ENCODE assay signal across 16 cellular contexts in genomic region chr1:201902198-201902597, GRCh38. TPM values are rescaled to one million over a fixed set of nuclear protein-coding genes. Genes with fewer than 3 reads are reported as not detected.
DNase-seq lines count a peak whose midpoint lies in the region; ATAC-seq and TF ChIP-seq lines count a peak whose summit lies in the region.
"Had no signal": no experiment of that assay in that cellular context is flagged by ENCODE, and none has a peak within 500 bp of the region (broad histone marks: within the 10 kb centered on the region; RNA-seq: fewer than 3 reads in every experiment).

No MANE protein-coding gene starts in this region.

- H3K27me3 ChIP-seq in cardiac muscle cell (no peaks in the 10 kb centered on the region), aorta (ENCODE audit: control insufficient read depth in 1 of 2, insufficient read depth in 2 of 2, low read length in 1 of 2) (no peaks in the 10 kb centered on the region)

- DNase-seq in cardiac muscle cell (ENCODE audit: low read depth in 1 of 2, low spot score in 1 of 2) (peak in 1 of 2 donors; percentile 32), Right ventricle myocardium superior (no peak), dedifferentiated amniotic fluid mesenchymal stem cell (ENCODE audit: extremely low spot score) (peak; percentile 45), sciatic nerve (ENCODE audit: low spot score) (no peak), aorta (no peak), UCSD-AML1 (lab: John Stamatoyannopoulos, UW; ENCODE audit: unreplicated experiment) (no peak)
- DNase-seq: activated CD8-positive, alpha-beta memory T cell treated with anti-CD3 and anti-CD28 coated beads for 24 hours; naive B cell; NCI-H526 treated with DMSO at 0.1 percent for 48 hours; stimulated activated CD4-positive, alpha-beta T cell treated with anti-CD3 and anti-CD28 coated beads, Interleukin-15, amount 100 ng/mL, for 24 hours; WERI-Rb-1 had no signal

- intact Hi-C loops in Right ventricle myocardium superior (cut with DNase I) = no loop called here
- intact Hi-C loops in sciatic nerve (cut with DNase I) = no loop called here
- intact Hi-C loops in aorta (cut with DNase I) = no loop called here

- TF ChIP-seq CTCF in cardiac muscle cell (IDR thresholded peaks at IDR 0.05; ENCODE audit: low read depth, low read length) = no peak

- 46 to 54% methylated on average over 3 of the region's 3 CpGs for WGBS in aorta, 2 donors

- H3K27ac ChIP-seq in cardiac muscle cell (peak overlapping the region; percentile 99), aorta (ENCODE audit: low read depth in 1 of 2, low read length in 2 of 2) (peak overlapping the region; percentile 65 to 99)
- H3K27ac ChIP-seq: PC-9, WERI-Rb-1 had no signal

- peaks cover 17% of the 10 kb centered on the region for H3K36me3 ChIP-seq in cardiac muscle cell
- H3K36me3 ChIP-seq in aorta (ENCODE audit: control insufficient read depth in 1 of 2, insufficient read depth in 2 of 2, low read length in 1 of 2) = peaks cover 5 to 12% of the 10 kb centered on the region in 2 donors

- H3K4me1 ChIP-seq in cardiac muscle cell (ENCODE audit: low read depth) (peaks cover 40% of the 10 kb centered on the region), aorta (ENCODE audit: control insufficient read depth in 1 of 2, insufficient read depth in 2 of 2, low read length in 2 of 2) (peaks cover 7 to 9% of the 10 kb centered on the region in 2 donors)

- no peaks in the 10 kb centered on the region for H3K9me3 ChIP-seq in cardiac muscle cell (ENCODE audit: low read depth)
- H3K9me3 ChIP-seq in aorta (ENCODE audit: control insufficient read depth, low read length) = no peaks in the 10 kb centered on the region

- no peak overlapping the region for H3K4me3 ChIP-seq in cardiac muscle cell
- H3K4me3 ChIP-seq in aorta (ENCODE audit: low read length in 2 of 2) = no peak overlapping the region
- H3K4me3 ChIP-seq: PC-9 had no signal

- ATAC-seq in Right ventricle myocardium superior (ENCODE audit: poor library complexity) (no peak), sciatic nerve (peak; percentile 61), aorta (ENCODE audit: low FRiP score) (no peak), HG03175 (IDR thresholded peaks at IDR 0.05; ENCODE audit: unreplicated experiment) (no peak), HG02642 (IDR thresholded peaks at IDR 0.05; ENCODE audit: poor library complexity, unreplicated experiment) (no peak)
- ATAC-seq: HepG2 had no signal

RNA-seq across cellular contexts. Expression of gene SHISA4, which starts 13.5 kb away (rescaled TPM):
- 14.3 and 21.9 TPM in 2 replicates for total RNA-seq in cardiac muscle cell
- 22.8 and 24.3 TPM in 2 replicates for polyA plus RNA-seq in cardiac muscle cell
- total RNA-seq in Right ventricle myocardium superior = 162 TPM
- 37.7 TPM for total RNA-seq in sciatic nerve
- total RNA-seq in aorta = 10 to 100 TPM; 30.6 to 39.9 TPM
- polyA plus RNA-seq in aorta = 10 to 100 TPM; 76.1 to 93.1 TPM

RNA-seq across cellular contexts. Expression of gene LMOD1, which starts 44.1 kb away (rescaled TPM):
- 48.3 and 75.6 TPM in 2 replicates for total RNA-seq in cardiac muscle cell
- 27.4 and 47.9 TPM in 2 replicates for polyA plus RNA-seq in cardiac muscle cell
- 9.6 TPM for total RNA-seq in Right ventricle myocardium superior
- 41.6 TPM for total RNA-seq in sciatic nerve
- total RNA-seq in aorta = 100 to 1,000 TPM; 347 to 469 TPM
- polyA plus RNA-seq in aorta = 100 to 1,000 TPM; 368 to 601 TPM
- total RNA-seq: activated T-helper 2 cell treated with anti-CD3 and anti-CD28 coated beads, Interferon-gamma antibody, Interleukin-2, Interleukin-4, amounts not matched to agents 10 μg/mL and 5 μg/mL and 100 μg/mL, durations not matched to agents 14 hours and 24 hours and 36 hours; HepG2 had no signal
- polyA plus RNA-seq: HepG2 had no signal

RNA-seq across cellular contexts. Expression of gene TIMM17A, which starts 53.1 kb away (rescaled TPM):
- 32.9 and 37.4 TPM in 2 replicates for total RNA-seq in cardiac muscle cell
- polyA plus RNA-seq in cardiac muscle cell = 88.7 and 110 TPM in 2 replicates
- 76.5 TPM for total RNA-seq in Right ventricle myocardium superior
- total RNA-seq in sciatic nerve = 28.7 TPM
- total RNA-seq in aorta = 10 to 100 TPM; 29.2 to 48.8 TPM
- polyA plus RNA-seq in aorta = 10 to 100 TPM; 34.4 to 77.4 TPM
